ENCODE assay signal across 24 cellular contexts in genomic region chr3:152413244-152413643, GRCh38.
DNase-seq lines count a peak whose midpoint lies in the region; ATAC-seq, FAIRE-seq and TF ChIP-seq lines count a peak whose summit lies in the region.
"Had no signal": no experiment of that assay in that cellular context is flagged by ENCODE, and none has a peak within 500 bp of the region (broad histone marks: within the 10 kb centered on the region; RNA-seq: fewer than 3 reads in every experiment).

No MANE protein-coding gene starts in this region.

- H3K27ac Mint-ChIP-seq in CD4-positive, CD25-positive, alpha-beta regulatory T cell = peak overlapping the region in 2 of 3 donors; percentile 8 to 53
- peak overlapping the region; percentile 66 for H3K27ac Mint-ChIP-seq in CD8-positive, alpha-beta T cell
- peak overlapping the region; percentile 30 for H3K27ac Mint-ChIP-seq in central memory CD8-positive, alpha-beta T cell (ENCODE audit: low read depth)
- peak overlapping the region; percentile 81 to 83 for H3K27ac Mint-ChIP-seq in natural killer cell
- H3K27ac Mint-ChIP-seq: T-helper 2 cell treated with Interferon-gamma antibody and Interleukin-4, amounts not matched to agents 5 μg/mL and 100 μg/mL, for 36 hours had no signal

- peak overlapping the region; percentile 35 for H3K27ac ChIP-seq in CD4-positive, CD25-positive, alpha-beta regulatory T cell (ENCODE audit: insufficient read depth, low read length, poor library complexity, severe bottlenecking)
- H3K27ac ChIP-seq in CD8-positive, alpha-beta T cell (ENCODE audit: low read depth, low read length) = no peak overlapping the region
- H3K27ac ChIP-seq: esophagus squamous epithelium, HL-60, ovary, SJCRH30 had no signal

- peaks cover 40% of the 10 kb centered on the region for H3K36me3 ChIP-seq in CD4-positive, CD25-positive, alpha-beta regulatory T cell (ENCODE audit: control insufficient read depth, insufficient read depth, low read length)
- H3K36me3 ChIP-seq in CD8-positive, alpha-beta T cell (ENCODE audit: insufficient read depth, low read length) = peaks cover 26% of the 10 kb centered on the region
- H3K36me3 ChIP-seq: ovary, SJCRH30 had no signal

- H3K27me3 ChIP-seq in CD4-positive, CD25-positive, alpha-beta regulatory T cell (ENCODE audit: control insufficient read depth, insufficient read depth, low read length) = no peaks in the 10 kb centered on the region
- no peaks in the 10 kb centered on the region for H3K27me3 ChIP-seq in CD8-positive, alpha-beta T cell (ENCODE audit: insufficient read depth, low read length)
- H3K27me3 ChIP-seq: esophagus squamous epithelium, MG63, ovary, SJCRH30, upper lobe of right lung had no signal

- no peak for ATAC-seq in CD4-positive, CD25-positive, alpha-beta regulatory T cell (ENCODE audit: low read depth in 2 of 2)
- ATAC-seq in CD8-positive, alpha-beta T cell = no peak
- ATAC-seq in central memory CD8-positive, alpha-beta T cell (replicated peaks; ENCODE audit: extremely low read depth, poor library complexity, severe bottlenecking) = no peak
- ATAC-seq in natural killer cell = peak in 1 of 3 donors; percentile 36
- ATAC-seq: PC-3, upper lobe of right lung had no signal

- no peaks in the 10 kb centered on the region for H3K27me3 Mint-ChIP-seq in CD4-positive, CD25-positive, alpha-beta regulatory T cell
- H3K27me3 Mint-ChIP-seq in CD8-positive, alpha-beta T cell (ENCODE audit: low read depth) = no peaks in the 10 kb centered on the region
- H3K27me3 Mint-ChIP-seq in central memory CD8-positive, alpha-beta T cell = no peaks in the 10 kb centered on the region
- no peaks in the 10 kb centered on the region for H3K27me3 Mint-ChIP-seq in natural killer cell (ENCODE audit: low read depth in 2 of 2)

- FAIRE-seq in GM19239 (lab: Jason Lieb, UNC) = no peak

- no peak for DNase-seq in CD4-positive, CD25-positive, alpha-beta regulatory T cell
- DNase-seq in CD8-positive, alpha-beta T cell = no peak
- DNase-seq in central memory CD8-positive, alpha-beta T cell (ENCODE audit: low spot score in 2 of 2) = no peak
- DNase-seq in natural killer cell (no peak), GM19239 (ENCODE audit: insufficient read length, low spot score) (no peak), inferior parietal cortex (ENCODE audit: extremely low spot score) (no peak), GM19240 (ENCODE audit: insufficient read length, low spot score) (no peak)
- DNase-seq: activated CD4-positive, CD25-positive, alpha-beta regulatory T cell; anterior cingulate cortex; cerebellar nuclear complex; effector memory CD4-positive, alpha-beta T cell; esophagus squamous epithelium; glutamatergic neuron; MG63; NCI-H82; ovary; PC-3; SJCRH30; stimulated activated CD4-positive, alpha-beta T cell treated with anti-CD3 and anti-CD28 coated beads, Interleukin-2, amount 100 ng/mL, for 24 hours; upper lobe of right lung had no signal

- H3K4me3 ChIP-seq in CD4-positive, CD25-positive, alpha-beta regulatory T cell (ENCODE audit: low read depth, low read length) = peak overlapping the region; percentile 4
- no peak overlapping the region for H3K4me3 ChIP-seq in CD8-positive, alpha-beta T cell (ENCODE audit: low read depth, low read length)
- H3K4me3 ChIP-seq: esophagus squamous epithelium, lung, MG63, ovary, SJCRH30, upper lobe of right lung had no signal

- intact Hi-C loops in CD8-positive, alpha-beta T cell (cut with DNase I, micrococcal nuclease) = no loop called here
- intact Hi-C loops in natural killer cell (cut with micrococcal nuclease) = no loop called here

- POLR2A ChIA-PET in CD8-positive, alpha-beta T cell (lab: Charles Lee) = no interaction called here

- CTCF ChIA-PET in CD8-positive, alpha-beta T cell (lab: Charles Lee) = no interaction called here

- H3K9me3 ChIP-seq in CD4-positive, CD25-positive, alpha-beta regulatory T cell (ENCODE audit: control insufficient read depth in 2 of 2, low read length in 2 of 2) = no peaks in the 10 kb centered on the region
- no peaks in the 10 kb centered on the region for H3K9me3 ChIP-seq in CD8-positive, alpha-beta T cell (ENCODE audit: low read length)
- H3K9me3 ChIP-seq: esophagus squamous epithelium, MG63, ovary, SJCRH30, upper lobe of right lung had no signal

- peaks cover 27% of the 10 kb centered on the region for H3K4me1 ChIP-seq in CD4-positive, CD25-positive, alpha-beta regulatory T cell (ENCODE audit: control insufficient read depth, insufficient read depth, low read length, poor library complexity, severe bottlenecking)
- peaks cover 42% of the 10 kb centered on the region for H3K4me1 ChIP-seq in CD8-positive, alpha-beta T cell (ENCODE audit: insufficient read depth, low read length)
- H3K4me1 ChIP-seq: SJCRH30 had no signal

- peaks cover 47% of the 10 kb centered on the region for H3K36me3 Mint-ChIP-seq in CD4-positive, CD25-positive, alpha-beta regulatory T cell
- H3K36me3 Mint-ChIP-seq in CD8-positive, alpha-beta T cell = peaks cover 65% of the 10 kb centered on the region
- H3K36me3 Mint-ChIP-seq in central memory CD8-positive, alpha-beta T cell (ENCODE audit: insufficient read depth) = peaks cover 45% of the 10 kb centered on the region
- no peaks in the 10 kb centered on the region for H3K36me3 Mint-ChIP-seq in natural killer cell

- peak overlapping the region in 1 of 4 donors; percentile 14 for H3K4me3 Mint-ChIP-seq in CD4-positive, CD25-positive, alpha-beta regulatory T cell
- no peak overlapping the region for H3K4me3 Mint-ChIP-seq in CD8-positive, alpha-beta T cell
- no peak overlapping the region for H3K4me3 Mint-ChIP-seq in central memory CD8-positive, alpha-beta T cell
- H3K4me3 Mint-ChIP-seq in natural killer cell = no peak overlapping the region
- H3K4me3 Mint-ChIP-seq: T-helper 2 cell treated with Interferon-gamma antibody and Interleukin-4, amounts not matched to agents 5 μg/mL and 100 μg/mL, for 36 hours had no signal

- H3K4me1 Mint-ChIP-seq in CD4-positive, CD25-positive, alpha-beta regulatory T cell = peaks cover 54 to 78% (median 64%) of the 10 kb centered on the region in 4 donors
- H3K4me1 Mint-ChIP-seq in CD8-positive, alpha-beta T cell (ENCODE audit: low read depth) = peaks cover 75% of the 10 kb centered on the region
- H3K4me1 Mint-ChIP-seq in central memory CD8-positive, alpha-beta T cell = peaks cover 47% of the 10 kb centered on the region
- H3K4me1 Mint-ChIP-seq in natural killer cell = peaks cover 64 to 69% of the 10 kb centered on the region in 2 donors

- H3K9me3 Mint-ChIP-seq in CD4-positive, CD25-positive, alpha-beta regulatory T cell = no peaks in the 10 kb centered on the region
- H3K9me3 Mint-ChIP-seq in CD8-positive, alpha-beta T cell = peaks cover 3% of the 10 kb centered on the region
- H3K9me3 Mint-ChIP-seq in central memory CD8-positive, alpha-beta T cell = no peaks in the 10 kb centered on the region
- H3K9me3 Mint-ChIP-seq in natural killer cell = no peaks in the 10 kb centered on the region
- H3K9me3 Mint-ChIP-seq: activated T-helper 2 cell treated with anti-CD3 and anti-CD28 coated beads, Interferon-gamma antibody, Interleukin-2, Interleukin-4, amounts not matched to agents 10 μg/mL and 5 μg/mL and 100 μg/mL, durations not matched to agents 14 hours and 24 hours and 36 hours; T-helper 2 cell treated with Interferon-gamma antibody and Interleukin-4, amounts not matched to agents 5 μg/mL and 100 μg/mL, for 36 hours had no signal

- TF ChIP-seq CTCF in CD8-positive, alpha-beta T cell (IDR thresholded peaks at IDR 0.05) = no peak
- TF ChIP-seq CTCF in natural killer cell (IDR thresholded peaks at IDR 0.05) = no peak

Comparison
In these comparisons a context has a peak if more than half of its experiments do, and no peak if none do; other contexts are left out.
1. H3K27ac Mint-ChIP-seq: peak in every context shown above with its lines; median percentile 82 in natural killer cell; 66 in CD8-positive, alpha-beta T cell; 30 in CD4-positive, CD25-positive, alpha-beta regulatory T cell; 30 in central memory CD8-positive, alpha-beta T cell.